In the genomic region with DNA sequence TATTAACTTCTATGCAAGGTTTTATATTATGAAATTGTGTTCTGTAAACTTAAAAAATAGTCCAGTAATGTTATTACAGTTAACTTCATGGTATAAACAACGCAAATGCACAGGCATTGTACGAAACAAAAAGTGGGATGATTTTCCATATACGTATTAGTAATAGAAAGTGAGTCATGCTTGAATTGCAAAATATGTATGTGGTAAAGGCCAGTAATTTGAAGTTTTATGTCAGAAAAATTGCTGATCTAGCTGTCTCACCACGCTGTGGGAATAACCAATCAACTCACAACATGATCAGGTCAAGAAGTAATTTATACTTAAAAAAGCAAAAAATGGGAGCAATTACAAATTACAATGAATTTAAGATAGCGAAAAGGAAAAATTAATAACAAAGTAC, we compare ENCODE assay signal across 1 cellular context.
TF ChIP-seq lines count a peak whose summit lies in the region.

No MANE protein-coding gene starts in this region.

TF ChIP-seq in A549, 52 proteins besides CTCF, POLR2A, EP300 and RAD21 (continued from another document):
- TF ChIP-seq, protein P1, sequence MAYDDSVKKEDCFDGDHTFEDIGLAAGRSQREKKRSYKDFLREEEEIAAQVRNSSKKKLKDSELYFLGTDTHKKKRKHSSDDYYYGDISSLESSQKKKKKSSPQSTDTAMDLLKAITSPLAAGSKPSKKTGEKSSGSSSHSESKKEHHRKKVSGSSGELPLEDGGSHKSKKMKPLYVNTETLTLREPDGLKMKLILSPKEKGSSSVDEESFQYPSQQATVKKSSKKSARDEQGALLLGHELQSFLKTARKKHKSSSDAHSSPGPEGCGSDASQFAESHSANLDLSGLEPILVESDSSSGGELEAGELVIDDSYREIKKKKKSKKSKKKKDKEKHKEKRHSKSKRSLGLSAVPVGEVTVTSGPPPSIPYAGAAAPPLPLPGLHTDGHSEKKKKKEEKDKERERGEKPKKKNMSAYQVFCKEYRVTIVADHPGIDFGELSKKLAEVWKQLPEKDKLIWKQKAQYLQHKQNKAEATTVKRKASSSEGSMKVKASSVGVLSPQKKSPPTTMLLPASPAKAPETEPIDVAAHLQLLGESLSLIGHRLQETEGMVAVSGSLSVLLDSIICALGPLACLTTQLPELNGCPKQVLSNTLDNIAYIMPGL (CRISPR knock-in tag; IDR thresholded peaks at IDR 0.05; ENCODE audit: borderline replicate concordance): no peak
- TF ChIP-seq MAFK (IDR thresholded peaks at IDR 0.05; ENCODE audit: partially characterized antibody) (peak; percentile 63), FOSB (CRISPR knock-in tag; IDR thresholded peaks at IDR 0.05) (no peak), FOSL2 (IDR thresholded peaks at IDR 0.05) (no peak), FOSL2 (CRISPR knock-in tag; IDR thresholded peaks at IDR 0.05) (peak; percentile 44), CEBPB (IDR thresholded peaks at IDR 0.05) (no peak)
TF ChIP-seq in A549: peak in this region for 2.
